19 cellular contexts compared by ENCODE assay signal in the genomic region with DNA sequence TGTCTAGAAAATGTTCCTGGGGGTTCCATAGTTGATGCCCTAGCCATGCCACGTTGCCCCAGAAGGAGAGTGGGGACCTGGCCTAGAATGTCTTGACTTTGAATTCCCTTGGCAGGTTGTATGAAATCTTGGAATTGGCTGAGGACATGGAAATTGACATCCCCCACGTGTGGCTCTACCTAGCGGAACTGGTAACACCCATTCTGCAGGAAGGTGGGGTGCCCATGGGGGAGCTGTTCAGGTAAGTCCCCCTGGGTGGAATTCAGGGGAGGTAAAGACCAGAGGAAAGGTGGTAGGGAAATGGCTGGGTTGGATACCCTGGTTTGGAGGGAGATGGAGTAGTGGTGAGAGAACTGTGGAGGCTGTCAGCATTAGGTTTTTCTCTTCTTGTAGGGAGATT. TPM values are rescaled to one million over a fixed set of nuclear protein-coding genes. Genes with fewer than 3 reads are reported as not detected.
DNase-seq lines count a peak whose midpoint lies in the region; ATAC-seq, FAIRE-seq and TF ChIP-seq lines count a peak whose summit lies in the region.
"Had no signal": no experiment of that assay in that cellular context is flagged by ENCODE, and none has a peak within 500 bp of the region (broad histone marks: within the 10 kb centered on the region; RNA-seq: fewer than 3 reads in every experiment).

No MANE protein-coding gene starts in this region.

- H3K4me3 Mint-ChIP-seq in IgD-negative memory B cell: no peak overlapping the region
- H3K4me3 Mint-ChIP-seq in astrocyte (ENCODE audit: unreplicated experiment): no peak overlapping the region
- no peak overlapping the region for H3K4me3 Mint-ChIP-seq in stimulated activated naive B cell treated with anti-CD40 and anti-IgM and Interleukin-4, amounts not matched to agents 10 μg/mL and 1 μg/mL and 100 μg/mL, for 72 hours
- H3K4me3 Mint-ChIP-seq: CD4-positive, alpha-beta T cell had no signal

- H4K20me1 ChIP-seq in astrocyte (ENCODE audit: insufficient read depth, low read length): peaks cover 98% of the 10 kb centered on the region

- H3K27ac Mint-ChIP-seq in activated naive CD4-positive, alpha-beta T cell treated with anti-CD3 and anti-CD28 coated beads, Interleukin-2, amount 50 U/mL, for 72 hours: peak overlapping the region; percentile 50 to 93
- H3K27ac Mint-ChIP-seq in IgD-negative memory B cell (peak overlapping the region in 2 of 3 donors; percentile 74 to 89), astrocyte (ENCODE audit: unreplicated experiment) (peak overlapping the region; percentile 44)
- peak overlapping the region; percentile 79 for H3K27ac Mint-ChIP-seq in stimulated activated naive B cell treated with anti-CD40 and anti-IgM and Interleukin-4, amounts not matched to agents 10 μg/mL and 1 μg/mL and 100 μg/mL, for 72 hours
- H3K27ac Mint-ChIP-seq: CD4-positive, alpha-beta T cell had no signal

- H3K27me3 ChIP-seq in astrocyte (ENCODE audit: insufficient read depth, low read length): no peaks in the 10 kb centered on the region

- FAIRE-seq in astrocyte (lab: Jason Lieb, UNC): no peak
- FAIRE-seq: H1, HepG2 had no signal

- H3K79me2 ChIP-seq in astrocyte (ENCODE audit: insufficient read depth, low read length): peaks cover 90% of the 10 kb centered on the region

- intact Hi-C loops in posterior vena cava (cut with DNase I): no loop called here

- H3K9me3 ChIP-seq in astrocyte (ENCODE audit: insufficient read depth, low read depth, low read length): no peaks in the 10 kb centered on the region

- no peak overlapping the region for H3K4me3 ChIP-seq in astrocyte (ENCODE audit: insufficient read depth, low read depth, low read length)

- no peak overlapping the region for H3K27ac ChIP-seq in astrocyte (ENCODE audit: low read depth, low read length)

- H3K36me3 ChIP-seq in astrocyte (ENCODE audit: insufficient read depth, low read length): peaks cover 85% of the 10 kb centered on the region

- H3K9ac ChIP-seq in astrocyte (ENCODE audit: low read length): no peak overlapping the region

- H3K4me2 ChIP-seq in astrocyte (ENCODE audit: low read length): no peak overlapping the region

- no peak overlapping the region for H2AFZ ChIP-seq in astrocyte (ENCODE audit: low read depth, low read length)

- peaks cover 47 to 58% of the 10 kb centered on the region in 2 donors for H3K36me3 Mint-ChIP-seq in activated naive CD4-positive, alpha-beta T cell treated with anti-CD3 and anti-CD28 coated beads, Interleukin-2, amount 50 U/mL, for 72 hours
- peaks cover 5% of the 10 kb centered on the region for H3K36me3 Mint-ChIP-seq in IgD-negative memory B cell
- H3K36me3 Mint-ChIP-seq in astrocyte (ENCODE audit: low read depth, unreplicated experiment): peaks cover 65% of the 10 kb centered on the region
- peaks cover 78 to 81% of the 10 kb centered on the region in 2 donors for H3K36me3 Mint-ChIP-seq in stimulated activated naive B cell treated with anti-CD40 and anti-IgM and Interleukin-4, amounts not matched to agents 10 μg/mL and 1 μg/mL and 100 μg/mL, for 72 hours

- peaks cover 25% of the 10 kb centered on the region for H3K4me1 ChIP-seq in astrocyte (ENCODE audit: insufficient read depth, low read length)

- no peaks in the 10 kb centered on the region for H3K27me3 Mint-ChIP-seq in IgD-negative memory B cell
- H3K27me3 Mint-ChIP-seq in astrocyte (ENCODE audit: low read depth, unreplicated experiment): no peaks in the 10 kb centered on the region
- H3K27me3 Mint-ChIP-seq in stimulated activated naive B cell treated with anti-CD40 and anti-IgM and Interleukin-4, amounts not matched to agents 10 μg/mL and 1 μg/mL and 100 μg/mL, for 72 hours: no peaks in the 10 kb centered on the region
- H3K27me3 Mint-ChIP-seq: CD4-positive, alpha-beta T cell had no signal

- DNase-seq in activated naive CD4-positive, alpha-beta T cell treated with anti-CD3 and anti-CD28 coated beads, Interleukin-2, amount 50 U/mL, for 72 hours (ENCODE audit: low spot score in 2 of 2): no peak
- no peak for DNase-seq in activated naive CD4-positive, alpha-beta T cell (lab: John Stamatoyannopoulos, UW)
- DNase-seq in astrocyte (ENCODE audit: low read depth) (no peak), posterior vena cava (ENCODE audit: low spot score) (no peak), NOMO-1 treated with DMSO at 0.1 percent for 48 hours (lab: John Stamatoyannopoulos, UW; ENCODE audit: unreplicated experiment) (no peak)
- no peak for DNase-seq in stimulated activated naive B cell treated with anti-CD40 and anti-IgM and Interleukin-4, amounts not matched to agents 10 μg/mL and 1 μg/mL and 100 μg/mL, for 72 hours
- DNase-seq: AML-193; CD4-positive, alpha-beta T cell; DMS 273 treated with DMSO at 0.1 percent for 48 hours; NCI-H1417; NCI-H1930; NCI-H2171; NCI-H774; SIG-M5 had no signal

- ATAC-seq in activated naive CD4-positive, alpha-beta T cell treated with anti-CD3 and anti-CD28 coated beads, Interleukin-2, amount 50 U/mL, for 72 hours: no peak
- ATAC-seq in stimulated activated naive B cell treated with anti-CD40 and anti-IgM and Interleukin-4, amounts not matched to agents 10 μg/mL and 1 μg/mL and 100 μg/mL, for 72 hours (replicated peaks): no peak
- no peak for ATAC-seq in activated CD4-positive, CD25-positive, alpha-beta regulatory T cell treated with anti-CD3 and anti-CD28 coated beads, Interleukin-2, amount 50 U/mL, for 24 hours
- ATAC-seq: HepG2, Panc1 had no signal

- H3K4me1 Mint-ChIP-seq in IgD-negative memory B cell (peaks cover 0 to 3% (median 0%) of the 10 kb centered on the region in 3 donors), astrocyte (ENCODE audit: low read depth, unreplicated experiment) (peaks cover 25% of the 10 kb centered on the region)
- peaks cover 23 to 41% of the 10 kb centered on the region in 2 donors for H3K4me1 Mint-ChIP-seq in stimulated activated naive B cell treated with anti-CD40 and anti-IgM and Interleukin-4, amounts not matched to agents 10 μg/mL and 1 μg/mL and 100 μg/mL, for 72 hours

- H3K9me3 Mint-ChIP-seq in activated naive CD4-positive, alpha-beta T cell treated with anti-CD3 and anti-CD28 coated beads, Interleukin-2, amount 50 U/mL, for 72 hours: no peaks in the 10 kb centered on the region
- H3K9me3 Mint-ChIP-seq in IgD-negative memory B cell (no peaks in the 10 kb centered on the region), astrocyte (ENCODE audit: unreplicated experiment) (no peaks in the 10 kb centered on the region)
- H3K9me3 Mint-ChIP-seq in stimulated activated naive B cell treated with anti-CD40 and anti-IgM and Interleukin-4, amounts not matched to agents 10 μg/mL and 1 μg/mL and 100 μg/mL, for 72 hours: no peaks in the 10 kb centered on the region
- H3K9me3 Mint-ChIP-seq: CD4-positive, alpha-beta T cell had no signal

- TF ChIP-seq CTCF in astrocyte (IDR thresholded peaks at IDR 0.05; ENCODE audit: insufficient read depth, low read depth, low read length): no peak

RNA-seq across cellular contexts. Expression of a gene that starts 8.9 kb away (rescaled TPM):
- 1 to 10 TPM; 4.1 to 6.8 TPM for total RNA-seq in activated naive CD4-positive, alpha-beta T cell treated with anti-CD3 and anti-CD28 coated beads, Interleukin-2, amount 50 U/mL, for 72 hours
- polyA plus RNA-seq in IgD-negative memory B cell: 2.6 TPM
- 12.2 TPM in 2 replicates for total RNA-seq in astrocyte
- total RNA-seq in posterior vena cava: 10 to 100 TPM; 30.4 to 37.4 TPM

RNA-seq across cellular contexts. Expression of a gene that starts 14.1 kb away (rescaled TPM):
- 100 to 1,000 TPM; 256 to 376 TPM for total RNA-seq in activated naive CD4-positive, alpha-beta T cell treated with anti-CD3 and anti-CD28 coated beads, Interleukin-2, amount 50 U/mL, for 72 hours
- polyA plus RNA-seq in IgD-negative memory B cell: 28.0 TPM
- 490 and 495 TPM in 2 replicates for total RNA-seq in astrocyte
- 100 to 1,000 TPM; 273 to 325 TPM for total RNA-seq in posterior vena cava

RNA-seq across cellular contexts. Expression of a gene that starts 29.5 kb away (rescaled TPM):
- 100 to 1,000 TPM; 241 to 252 TPM for total RNA-seq in activated naive CD4-positive, alpha-beta T cell treated with anti-CD3 and anti-CD28 coated beads, Interleukin-2, amount 50 U/mL, for 72 hours
- 143 TPM for polyA plus RNA-seq in IgD-negative memory B cell
- 496 and 588 TPM in 2 replicates for total RNA-seq in astrocyte
- total RNA-seq in posterior vena cava: 100 to 1,000 TPM; 128 to 163 TPM

RNA-seq across cellular contexts. Expression of a gene that starts 32.9 kb away (rescaled TPM):
- 10 to 100 TPM in 1 of 2 donors, 1 to 10 TPM in 1; 6.5 to 13.9 TPM for total RNA-seq in activated naive CD4-positive, alpha-beta T cell treated with anti-CD3 and anti-CD28 coated beads, Interleukin-2, amount 50 U/mL, for 72 hours
- polyA plus RNA-seq in IgD-negative memory B cell: 0.53 TPM
- total RNA-seq in astrocyte (7.4 and 9.0 TPM in 2 replicates), posterior vena cava (1 to 10 TPM; 3.7 to 4.0 TPM)

RNA-seq across cellular contexts. Expression of a gene that starts 33.0 kb away (rescaled TPM):
- 100 to 1,000 TPM; 112 to 177 TPM for total RNA-seq in activated naive CD4-positive, alpha-beta T cell treated with anti-CD3 and anti-CD28 coated beads, Interleukin-2, amount 50 U/mL, for 72 hours
- polyA plus RNA-seq in IgD-negative memory B cell: 40.8 TPM
- 63.2 and 70.3 TPM in 2 replicates for total RNA-seq in astrocyte
- 10 to 100 TPM; 39.1 to 42.7 TPM for total RNA-seq in posterior vena cava
